Comparison of ENCODE assay signal across 25 cellular contexts in the genomic region with DNA sequence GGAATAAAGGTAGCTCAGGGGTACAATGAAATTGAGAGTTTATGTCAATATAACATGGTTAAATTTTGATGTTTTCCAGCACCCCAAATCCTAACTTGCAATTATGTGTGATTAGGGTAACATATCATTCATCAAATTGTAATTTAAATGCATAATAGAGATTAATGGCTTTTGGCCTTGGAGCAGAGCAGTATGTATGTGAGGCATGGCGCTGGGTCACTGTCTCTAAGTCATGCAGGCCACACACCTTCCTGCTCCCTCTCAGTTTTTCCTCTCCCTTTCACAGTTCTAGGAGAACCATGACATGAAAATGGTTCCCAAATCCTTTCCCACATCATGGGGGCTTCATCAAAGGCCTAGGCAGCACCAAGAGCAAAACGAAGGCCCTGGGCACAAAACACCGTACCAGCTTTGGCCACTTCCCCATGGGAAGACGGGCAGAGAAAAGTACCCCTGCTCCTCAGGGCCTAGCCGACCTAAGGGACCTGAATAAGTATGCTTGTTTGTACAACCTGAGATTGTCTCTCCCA.
"Had no signal": no experiment of that assay in that cellular context is flagged by ENCODE, and none has a peak within 500 bp of the region (broad histone marks: within the 10 kb centered on the region; RNA-seq: fewer than 3 reads in every experiment).

No MANE protein-coding gene starts in this region.

- H3K4me3 ChIP-seq: heart left ventricle, lower lobe of right lung, tibial nerve had no signal

- H3K27me3 ChIP-seq: brain microvascular endothelial cell, foreskin keratinocyte, heart left ventricle, tibial nerve had no signal

- H3K27ac ChIP-seq: brain microvascular endothelial cell, foreskin keratinocyte, heart left ventricle, lower lobe of right lung, tibial nerve had no signal

- DNase-seq: activated CD4-positive, alpha-beta memory T cell treated with anti-CD3 and anti-CD28 coated beads, Interleukin-2, amount 10 ng/mL, durations not matched to agents 7 days and 5 days; activated CD4-positive, alpha-beta T cell treated with anti-CD3 and anti-CD28 coated beads for 1 hour; activated CD4-positive, alpha-beta T cell treated with anti-CD3 and anti-CD28 coated beads, Interleukin-2, amount 10 ng/mL, durations not matched to agents 7 days and 5 days; activated effector memory CD4-positive, alpha-beta T cell treated with Interleukin-2 at 50 U/mL for 16 hours; activated naive CD4-positive, alpha-beta T cell treated with anti-CD3 and anti-CD28 coated beads, Interleukin-2, amount 10 ng/mL, durations not matched to agents 7 days and 5 days; activated T-cell treated with anti-CD3 and anti-CD28 coated beads for 4 hours; activated T-cell treated with anti-CD3 and anti-CD28 coated beads, Interleukin-2, amount 50 U/mL, for 72 hours; amniotic stem cell; brain microvascular endothelial cell; caudate nucleus; endodermal cell; foreskin keratinocyte; heart left ventricle; hypothalamus; immature natural killer cell; lower lobe of right lung; mesendoderm; small intestine; stimulated activated CD4-positive, alpha-beta T cell treated with anti-CD3 and anti-CD28 coated beads, Interleukin-1b, Interleukin-23, amount 100 ng/mL, for 48 hours; stimulated activated naive CD4-positive, alpha-beta T cell; T-helper 2 cell had no signal

- ATAC-seq: activated T-cell treated with anti-CD3 and anti-CD28 coated beads, Interleukin-2, amount 50 U/mL, for 72 hours; esophagus mucosa; foreskin keratinocyte; heart left ventricle; left lobe of liver; lower lobe of right lung; sciatic nerve had no signal

- H3K36me3 ChIP-seq: brain microvascular endothelial cell, tibial nerve had no signal

- H3K9me3 ChIP-seq: heart left ventricle, lower lobe of right lung, tibial nerve had no signal
